Comparison of ENCODE assay signal across 8 cellular contexts in the genomic region with DNA sequence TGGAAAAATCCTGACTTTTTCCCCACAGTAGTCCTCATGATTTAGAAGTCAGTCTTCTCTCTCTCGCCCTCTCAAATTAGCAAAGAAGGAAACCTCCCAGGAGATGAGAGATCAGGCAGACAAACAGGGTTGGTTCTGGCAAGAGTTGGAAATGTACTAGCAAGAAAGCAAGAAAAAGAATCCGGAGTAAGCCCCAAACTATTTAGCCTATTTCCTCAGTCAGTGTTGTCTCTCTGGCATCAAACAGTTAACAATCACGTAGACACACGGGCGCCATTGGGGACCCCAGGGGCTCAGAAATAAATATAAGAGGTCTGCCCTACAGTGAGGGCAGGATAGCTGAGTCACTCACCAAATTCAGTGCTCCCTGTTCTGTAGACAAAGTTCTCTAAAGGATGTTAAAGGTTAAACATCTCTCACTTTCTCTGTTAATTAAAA. TPM values are rescaled to one million over a fixed set of nuclear protein-coding genes. Genes with fewer than 3 reads are reported as not detected.
A peak's percentile ranks its signal among the peaks of the same experiment; 100 is the strongest.
DNase-seq lines count a peak whose midpoint lies in the region; TF ChIP-seq lines count a peak whose summit lies in the region.

No MANE protein-coding gene starts in this region.

- H3K4me3 Mint-ChIP-seq in endothelial cell (ENCODE audit: unreplicated experiment) (no peak overlapping the region), type B pancreatic cell (peak overlapping the region; percentile 35)

- H3K9me3 ChIP-seq in mucosa of stomach (ENCODE audit: control insufficient read depth, low read length), result no peaks in the 10 kb centered on the region

- TF ChIP-seq CTCF in endothelial cell (IDR thresholded peaks at IDR 0.05; ENCODE audit: unreplicated experiment) (no peak), type B pancreatic cell (conservative IDR thresholded peaks at IDR 0.05) (no peak)

- H3K27ac Mint-ChIP-seq in endothelial cell (ENCODE audit: unreplicated experiment) (peak overlapping the region; percentile 64), type B pancreatic cell (peak overlapping the region; percentile 79)

- H3K4me1 ChIP-seq in mucosa of stomach (ENCODE audit: control insufficient read depth, insufficient read depth, low read length), result peaks cover 46% of the 10 kb centered on the region

- H3K27me3 ChIP-seq in mucosa of stomach (ENCODE audit: control insufficient read depth, insufficient read depth, low read length), result no peaks in the 10 kb centered on the region

- H3K9me3 Mint-ChIP-seq in endothelial cell (ENCODE audit: unreplicated experiment) (no peaks in the 10 kb centered on the region), type B pancreatic cell (no peaks in the 10 kb centered on the region)

- peaks cover 28% of the 10 kb centered on the region for H3K4me1 Mint-ChIP-seq in endothelial cell (ENCODE audit: unreplicated experiment)
- H3K4me1 Mint-ChIP-seq in type B pancreatic cell (ENCODE audit: unreplicated experiment), result peaks cover 45% of the 10 kb centered on the region

- H3K9ac ChIP-seq in mucosa of stomach (ENCODE audit: low read length), result peak overlapping the region; percentile 22

- H3K27me3 Mint-ChIP-seq in endothelial cell (ENCODE audit: unreplicated experiment) (peaks cover 5% of the 10 kb centered on the region), type B pancreatic cell (no peaks in the 10 kb centered on the region)

- H3K36me3 ChIP-seq in mucosa of stomach (ENCODE audit: control insufficient read depth, insufficient read depth, low read length), result no peaks in the 10 kb centered on the region

- DNase-seq in NCI-H1436 (lab: John Stamatoyannopoulos, UW), result peak; percentile 36
- no peak for DNase-seq in NCI-H1436 treated with DMSO at 0.1 percent for 48 hours (lab: John Stamatoyannopoulos, UW)
- DNase-seq in endothelial cell (ENCODE audit: low spot score), result no peak
- no peak for DNase-seq in type B pancreatic cell (ENCODE audit: extremely low spot score, unreplicated experiment)
- DNase-seq in COLO829 (ENCODE audit: low spot score), result no peak
- DNase-seq in DMS79 treated with DMSO at 0.1 percent for 48 hours (lab: John Stamatoyannopoulos, UW), result no peak
- DNase-seq in NCI-H526 (lab: John Stamatoyannopoulos, UW), result no peak

- H3K36me3 Mint-ChIP-seq in endothelial cell (ENCODE audit: low read depth, unreplicated experiment), result peaks cover 3% of the 10 kb centered on the region
- no peaks in the 10 kb centered on the region for H3K36me3 Mint-ChIP-seq in type B pancreatic cell

- no peak overlapping the region for H3K4me3 ChIP-seq in mucosa of stomach (ENCODE audit: low read length)

RNA-seq across cellular contexts. Expression of gene C11orf52, which starts 4.7 kb away (rescaled TPM):
- 2.8 TPM for total RNA-seq in endothelial cell (ENCODE audit: unreplicated experiment)
- 1.8 and 7.6 TPM in 2 replicates for total RNA-seq in type B pancreatic cell (ENCODE audit: low replicate concordance)

RNA-seq across cellular contexts. Expression of gene HSPB2, which starts 10.8 kb away (rescaled TPM):
- not detected for total RNA-seq in endothelial cell (ENCODE audit: unreplicated experiment)
- not detected in 2 replicates for total RNA-seq in type B pancreatic cell (ENCODE audit: low replicate concordance)

RNA-seq across cellular contexts. Expression of gene CRYAB, which starts 11.8 kb away (rescaled TPM):
- total RNA-seq in endothelial cell (ENCODE audit: unreplicated experiment) (not detected), type B pancreatic cell (ENCODE audit: low replicate concordance) (0.48 TPM in 1 of 2 replicates, not detected in the other)

RNA-seq across cellular contexts. Expression of gene DIXDC1, which starts 13.8 kb away (rescaled TPM):
- total RNA-seq in endothelial cell (ENCODE audit: unreplicated experiment) (6.2 TPM), type B pancreatic cell (ENCODE audit: low replicate concordance) (4.8 and 22.0 TPM in 2 replicates)

RNA-seq across cellular contexts. Expression of gene CFAP68, which starts 44.0 kb away (rescaled TPM):
- 35.6 TPM for total RNA-seq in endothelial cell (ENCODE audit: unreplicated experiment)
- 24.0 and 29.5 TPM in 2 replicates for total RNA-seq in type B pancreatic cell (ENCODE audit: low replicate concordance)
